In the genomic region with DNA sequence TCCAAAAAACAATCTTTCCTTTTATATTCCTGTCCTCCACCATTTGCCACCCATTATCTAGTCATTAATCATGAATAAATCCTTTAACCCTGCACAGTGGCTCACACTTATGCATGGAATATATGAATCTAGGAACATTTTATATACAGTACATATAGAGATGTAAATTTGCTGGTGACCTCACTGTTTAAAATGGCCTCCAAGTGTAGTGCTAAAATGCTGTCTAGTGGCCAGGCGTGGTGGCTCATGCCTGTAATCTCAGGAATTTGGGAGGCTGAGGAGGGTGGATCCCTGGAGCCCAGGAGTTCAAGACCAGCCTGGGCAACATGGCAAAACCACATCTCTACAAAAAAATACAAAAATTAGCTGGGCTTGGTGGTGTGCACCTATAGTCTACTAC, we compare ENCODE assay signal across 2 cellular contexts.
TF ChIP-seq lines count a peak whose summit lies in the region.

No MANE protein-coding gene starts in this region.

TF ChIP-seq in A549, 52 proteins besides CTCF, POLR2A, EP300 and RAD21 (continued from another document):
- TF ChIP-seq JUNB (IDR thresholded peaks at IDR 0.05) (no peak), ATOH8 (CRISPR knock-in tag; IDR thresholded peaks at IDR 0.05; ENCODE audit: low read depth) (no peak), FOSL2 (IDR thresholded peaks at IDR 0.05) (no peak), FOSL2 (CRISPR knock-in tag; IDR thresholded peaks at IDR 0.05) (no peak)
- TF ChIP-seq, protein P1, sequence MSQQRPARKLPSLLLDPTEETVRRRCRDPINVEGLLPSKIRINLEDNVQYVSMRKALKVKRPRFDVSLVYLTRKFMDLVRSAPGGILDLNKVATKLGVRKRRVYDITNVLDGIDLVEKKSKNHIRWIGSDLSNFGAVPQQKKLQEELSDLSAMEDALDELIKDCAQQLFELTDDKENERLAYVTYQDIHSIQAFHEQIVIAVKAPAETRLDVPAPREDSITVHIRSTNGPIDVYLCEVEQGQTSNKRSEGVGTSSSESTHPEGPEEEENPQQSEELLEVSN (IDR thresholded peaks at IDR 0.05; ENCODE audit: borderline replicate concordance, low read depth): no peak

TF ChIP-seq in GM23338, 12 proteins besides CTCF, POLR2A, EP300 and RAD21 (continued from another document):
- TF ChIP-seq ZNF462 (CRISPR knock-in tag; IDR thresholded peaks at IDR 0.05) (no peak), CREB1 (CRISPR knock-in tag; IDR thresholded peaks at IDR 0.05; ENCODE audit: low read depth) (no peak), EZH2phosphoT487 (IDR thresholded peaks at IDR 0.05; ENCODE audit: unreplicated experiment) (no peak), STAT1 (IDR thresholded peaks at IDR 0.05; ENCODE audit: unreplicated experiment) (no peak), JUNB (IDR thresholded peaks at IDR 0.05; ENCODE audit: unreplicated experiment) (no peak), REST (IDR thresholded peaks at IDR 0.05; ENCODE audit: unreplicated experiment) (no peak), EZH2 (IDR thresholded peaks at IDR 0.05; ENCODE audit: low read depth, unreplicated experiment) (no peak), ZNF331 (CRISPR knock-in tag; IDR thresholded peaks at IDR 0.05; ENCODE audit: low read depth) (no peak), ZNF114 (CRISPR knock-in tag; IDR thresholded peaks at IDR 0.05) (no peak)
- TF ChIP-seq, protein P2, sequence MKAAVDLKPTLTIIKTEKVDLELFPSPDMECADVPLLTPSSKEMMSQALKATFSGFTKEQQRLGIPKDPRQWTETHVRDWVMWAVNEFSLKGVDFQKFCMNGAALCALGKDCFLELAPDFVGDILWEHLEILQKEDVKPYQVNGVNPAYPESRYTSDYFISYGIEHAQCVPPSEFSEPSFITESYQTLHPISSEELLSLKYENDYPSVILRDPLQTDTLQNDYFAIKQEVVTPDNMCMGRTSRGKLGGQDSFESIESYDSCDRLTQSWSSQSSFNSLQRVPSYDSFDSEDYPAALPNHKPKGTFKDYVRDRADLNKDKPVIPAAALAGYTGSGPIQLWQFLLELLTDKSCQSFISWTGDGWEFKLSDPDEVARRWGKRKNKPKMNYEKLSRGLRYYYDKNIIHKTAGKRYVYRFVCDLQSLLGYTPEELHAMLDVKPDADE (IDR thresholded peaks at IDR 0.05): no peak
